In the genomic region with DNA sequence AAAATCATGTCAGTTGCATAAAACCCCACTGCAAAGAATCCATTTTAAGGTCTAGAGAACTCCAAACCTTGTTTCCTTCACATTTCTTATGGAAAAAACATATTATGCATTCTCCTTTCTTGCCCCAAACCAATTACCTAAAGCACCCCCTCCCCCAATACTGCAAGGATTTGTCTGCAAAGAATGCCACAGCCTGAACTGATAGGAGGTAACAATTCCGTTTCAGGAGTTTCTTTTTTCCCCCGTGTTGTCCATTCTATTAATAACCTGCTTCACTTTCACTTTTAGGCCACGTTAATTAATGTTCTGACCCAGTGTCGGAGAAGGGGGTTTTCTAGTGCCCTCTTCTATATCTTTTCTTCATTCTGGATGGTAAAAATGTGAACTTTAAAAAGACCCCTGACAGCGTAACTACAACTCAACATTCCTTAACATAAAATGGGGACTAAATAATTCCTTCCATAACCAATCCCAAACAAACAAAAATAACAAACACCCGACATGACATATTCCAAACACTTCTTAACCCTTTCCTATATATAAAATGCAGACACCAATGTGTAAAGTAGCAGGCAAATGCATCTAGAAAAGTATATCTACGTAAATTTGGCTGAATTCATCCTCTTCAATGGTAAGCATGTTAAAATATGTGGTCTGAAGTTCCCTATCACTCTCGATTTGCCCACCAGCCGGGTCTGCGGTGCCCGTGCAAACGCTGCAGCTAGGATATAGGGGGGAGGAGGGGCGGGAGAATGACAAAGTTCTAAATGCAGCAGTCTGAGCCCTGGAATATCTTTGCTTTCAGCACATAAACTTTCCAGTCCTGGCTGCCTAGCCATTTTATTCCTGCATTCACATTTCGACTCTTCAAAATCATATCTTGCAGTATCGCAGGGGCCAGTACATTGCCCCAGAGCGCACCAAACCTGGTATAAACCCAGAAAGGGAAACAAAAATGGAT, we compare ENCODE assay signal across 10 cellular contexts. TPM values are rescaled to one million over a fixed set of nuclear protein-coding genes. Genes with fewer than 3 reads are reported as not detected.
DNase-seq lines count a peak whose midpoint lies in the region; ATAC-seq and TF ChIP-seq lines count a peak whose summit lies in the region.
"Had no signal": no experiment of that assay in that cellular context is flagged by ENCODE, and none has a peak within 500 bp of the region (broad histone marks: within the 10 kb centered on the region; RNA-seq: fewer than 3 reads in every experiment).

No MANE protein-coding gene starts in this region.

- no peaks in the 10 kb centered on the region for H3K36me3 ChIP-seq in upper lobe of left lung

- intact Hi-C loops in activated naive CD4-positive, alpha-beta T cell treated with anti-CD3 and anti-CD28 coated beads for 36 hours (cut with micrococcal nuclease): loop anchor here (5.0 to 10.0 kb wide), 5 partner anchors 138 to 1231 kb away; partner anchors contain the start of gene CDYL

- ATAC-seq in WTC11: no peak
- no peak for ATAC-seq in upper lobe of left lung (ENCODE audit: low FRiP score in 2 of 2)
- no peak for ATAC-seq in foreskin keratinocyte
- ATAC-seq in GM18519 (IDR thresholded peaks at IDR 0.05; ENCODE audit: low FRiP score, unreplicated experiment): no peak

- no peak for TF ChIP-seq POLR2A in upper lobe of left lung (IDR thresholded peaks at IDR 0.05)

- POLR2A ChIA-PET in WTC11 (lab: Charles Lee): no interaction called here

- H3K4me3 Mint-ChIP-seq in activated naive CD4-positive, alpha-beta T cell treated with anti-CD3 and anti-CD28 coated beads, Interleukin-2, amount 50 U/mL, for 24 hours: peak overlapping the region; percentile 75
- H3K4me3 Mint-ChIP-seq in activated naive CD4-positive, alpha-beta T cell treated with anti-CD3 and anti-CD28 coated beads for 36 hours: no peak overlapping the region
- H3K4me3 Mint-ChIP-seq in WTC11: peak overlapping the region; percentile 78

- H3K27me3 ChIP-seq in upper lobe of left lung: peaks cover 0 to 78% (median 57%) of the 10 kb centered on the region in 4 donors
- peaks cover 100% of the 10 kb centered on the region for H3K27me3 ChIP-seq in foreskin keratinocyte

- no peak for TF ChIP-seq CTCF in WTC11 (IDR thresholded peaks at IDR 0.05)
- TF ChIP-seq CTCF in upper lobe of left lung (IDR thresholded peaks at IDR 0.05): no peak
- TF ChIP-seq CTCF in foreskin keratinocyte (conservative IDR thresholded peaks at IDR 0.05): no peak

- TF ChIP-seq EP300 in upper lobe of left lung (IDR thresholded peaks at IDR 0.05): no peak

- peaks cover 5% of the 10 kb centered on the region for H3K9me3 Mint-ChIP-seq in activated naive CD4-positive, alpha-beta T cell treated with anti-CD3 and anti-CD28 coated beads, Interleukin-2, amount 50 U/mL, for 24 hours
- no peaks in the 10 kb centered on the region for H3K9me3 Mint-ChIP-seq in activated naive CD4-positive, alpha-beta T cell treated with anti-CD3 and anti-CD28 coated beads for 36 hours
- H3K9me3 Mint-ChIP-seq in WTC11: no peaks in the 10 kb centered on the region

- H3K27ac ChIP-seq in upper lobe of left lung: peak overlapping the region in 2 of 4 donors; percentile 35 to 76
- H3K27ac ChIP-seq in foreskin keratinocyte: no peak overlapping the region

- peak overlapping the region in 3 of 4 donors; percentile 38 to 54 (median 53) for H3K4me3 ChIP-seq in upper lobe of left lung

- H3K4me1 Mint-ChIP-seq in activated naive CD4-positive, alpha-beta T cell treated with anti-CD3 and anti-CD28 coated beads, Interleukin-2, amount 50 U/mL, for 24 hours: peaks cover 56% of the 10 kb centered on the region
- peaks cover 40% of the 10 kb centered on the region for H3K4me1 Mint-ChIP-seq in activated naive CD4-positive, alpha-beta T cell treated with anti-CD3 and anti-CD28 coated beads for 36 hours (ENCODE audit: low read depth)
- peaks cover 53% of the 10 kb centered on the region for H3K4me1 Mint-ChIP-seq in WTC11

- H3K36me3 Mint-ChIP-seq in activated naive CD4-positive, alpha-beta T cell treated with anti-CD3 and anti-CD28 coated beads, Interleukin-2, amount 50 U/mL, for 24 hours: peaks cover 2% of the 10 kb centered on the region
- no peaks in the 10 kb centered on the region for H3K36me3 Mint-ChIP-seq in activated naive CD4-positive, alpha-beta T cell treated with anti-CD3 and anti-CD28 coated beads for 36 hours (ENCODE audit: low read depth)
- H3K36me3 Mint-ChIP-seq in WTC11: no peaks in the 10 kb centered on the region

- 6 to 11% methylated on average over 16 of the region's 16 CpGs for WGBS in upper lobe of left lung, 2 donors

- CTCF ChIA-PET in activated naive CD4-positive, alpha-beta T cell treated with anti-CD3 and anti-CD28 coated beads for 36 hours (lab: Charles Lee): no interaction called here
- CTCF ChIA-PET in WTC11 (lab: Charles Lee): interaction anchor here (2.2 to 2.6 kb wide), 2 partner anchors 8 to 11 kb away, joined by 11 to 18 read pairs; no protein-coding TSS in a partner anchor

- peak overlapping the region; percentile 97 for H3K27ac Mint-ChIP-seq in activated naive CD4-positive, alpha-beta T cell treated with anti-CD3 and anti-CD28 coated beads, Interleukin-2, amount 50 U/mL, for 24 hours
- H3K27ac Mint-ChIP-seq in activated naive CD4-positive, alpha-beta T cell treated with anti-CD3 and anti-CD28 coated beads for 36 hours: no peak overlapping the region
- H3K27ac Mint-ChIP-seq in WTC11: no peak overlapping the region

- peaks cover 56% of the 10 kb centered on the region for H3K27me3 Mint-ChIP-seq in activated naive CD4-positive, alpha-beta T cell treated with anti-CD3 and anti-CD28 coated beads, Interleukin-2, amount 50 U/mL, for 24 hours
- H3K27me3 Mint-ChIP-seq in activated naive CD4-positive, alpha-beta T cell treated with anti-CD3 and anti-CD28 coated beads for 36 hours (ENCODE audit: low read depth): peaks cover 81% of the 10 kb centered on the region
- H3K27me3 Mint-ChIP-seq in WTC11 (ENCODE audit: low read depth): peaks cover 93% of the 10 kb centered on the region

- H3K4me1 ChIP-seq in upper lobe of left lung (peaks cover 35 to 66% (median 55%) of the 10 kb centered on the region in 4 donors), foreskin keratinocyte (no peaks in the 10 kb centered on the region)

- peaks cover 0 to 9% (median 4%) of the 10 kb centered on the region in 4 donors for H3K9me3 ChIP-seq in upper lobe of left lung

- no peak for DNase-seq in activated naive CD4-positive, alpha-beta T cell treated with anti-CD3 and anti-CD28 coated beads for 36 hours
- DNase-seq in WTC11 (ENCODE audit: low spot score) (no peak), left kidney (ENCODE audit: low read depth, low spot score) (peak; percentile 25), upper lobe of left lung (no peak), foreskin keratinocyte (no peak), islet precursor cell (no peak)
- DNase-seq: effector CD4-positive, alpha-beta T cell; T1000 had no signal

TF ChIP-seq in WTC11, 78 proteins besides CTCF, POLR2A, EP300 and RAD21:
- TF ChIP-seq SMAD4 (CRISPR knock-in tag; IDR thresholded peaks at IDR 0.05) (no peak), RORB (CRISPR knock-in tag; IDR thresholded peaks at IDR 0.05) (no peak), HMGXB4 (CRISPR knock-in tag; IDR thresholded peaks at IDR 0.05) (no peak), ELF4 (CRISPR knock-in tag; IDR thresholded peaks at IDR 0.05; ENCODE audit: low read depth) (no peak), ZNF281 (CRISPR knock-in tag; IDR thresholded peaks at IDR 0.05) (no peak)

RNA-seq across cellular contexts. Expression of gene NRN1, which starts 1.0 kb away (rescaled TPM):
- under 1 TPM; 0.20 to 0.45 TPM for total RNA-seq in activated naive CD4-positive, alpha-beta T cell treated with anti-CD3 and anti-CD28 coated beads for 36 hours
- total RNA-seq in WTC11 (2021) (0.21 to 0.66 TPM (median 0.50 TPM) in 3 replicates), upper lobe of left lung (10 to 100 TPM in 1 of 6 donors, 1 to 10 TPM in 5; 3.8 to 25.6 (median 5.7) TPM), foreskin keratinocyte (not detected in 2 replicates)
- polyA plus RNA-seq in foreskin keratinocyte: not detected in 2 replicates
